In the genomic region with DNA sequence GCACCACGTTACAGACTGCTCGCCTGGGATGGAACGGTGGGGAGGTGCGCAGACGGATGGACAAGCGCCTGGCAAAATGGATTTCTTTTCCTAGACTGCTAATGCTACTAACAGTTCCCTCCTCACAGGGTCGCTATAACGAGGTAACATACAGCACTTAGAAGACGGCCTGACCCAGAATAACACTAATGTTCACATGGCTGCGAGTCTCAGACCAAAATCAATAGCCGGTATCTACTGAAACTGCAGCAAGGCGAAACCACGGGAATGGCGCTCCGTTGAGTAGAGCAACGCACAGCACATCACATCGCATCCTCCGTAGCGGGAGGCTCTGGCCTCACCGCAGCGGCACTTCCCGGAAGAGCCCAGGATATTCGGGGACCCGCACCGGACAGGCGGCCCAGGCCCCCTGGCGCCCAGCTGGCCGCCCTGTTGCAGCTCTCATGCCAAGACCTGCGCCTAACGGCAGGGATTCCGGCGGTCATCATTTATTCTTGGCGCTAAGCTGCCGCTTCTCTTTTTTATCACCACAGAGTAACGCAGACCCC, we compare ENCODE assay signal across 8 cellular contexts. TPM values are rescaled to one million over a fixed set of nuclear protein-coding genes. Genes with fewer than 3 reads are reported as not detected.
A peak's percentile ranks its signal among the peaks of the same experiment; 100 is the strongest.
DNase-seq lines count a peak whose midpoint lies in the region; ATAC-seq and TF ChIP-seq lines count a peak whose summit lies in the region.

No MANE protein-coding gene starts in this region.

- no peaks in the 10 kb centered on the region for H3K9me3 ChIP-seq in HCT116 (ENCODE audit: control insufficient read depth in 1 of 2, insufficient read depth in 1 of 2, low read depth in 1 of 2, low read length in 2 of 2)
- H3K9me3 ChIP-seq in MM.1S (replicated peaks; ENCODE audit: insufficient read depth, low read length), result no peaks in the 10 kb centered on the region
- H3K9me3 ChIP-seq in endodermal cell (ENCODE audit: control insufficient read depth, low read length), result no peaks in the 10 kb centered on the region
- no peaks in the 10 kb centered on the region for H3K9me3 ChIP-seq in tibial artery

- no peak overlapping the region for H2AFZ ChIP-seq in HCT116 (ENCODE audit: low read depth, low read length, poor library complexity, severe bottlenecking)
- peak overlapping the region; percentile 86 for H2AFZ ChIP-seq in MM.1S (ENCODE audit: low read length)

- H3K27ac Mint-ChIP-seq in endodermal cell, result no peak overlapping the region

- DNase-seq in NOMO-1 (lab: John Stamatoyannopoulos, UW; ENCODE audit: unreplicated experiment in 2 of 2) (peak; percentile 18 to 49), NOMO-1 treated with dmso at 0.1 percent for 144 hours (lab: John Stamatoyannopoulos, UW; ENCODE audit: unreplicated experiment) (no peak), HCT116 (ENCODE audit: low read depth, low spot score) (no peak), MM.1S (peak; percentile 12), endodermal cell (no peak), mucosa of gallbladder (ENCODE audit: low spot score) (peak; percentile 30), tibial artery (no peak)
- peak; percentile 22 for DNase-seq in activated CD4-positive, alpha-beta T cell treated with anti-CD3 and anti-CD28 coated beads, Interleukin-2, amount 50 U/mL, for 1 hour

- RAD21 ChIA-PET in HCT116 (lab: Charles Lee; ENCODE audit: low non-redundant PET in 1 of 2, low total read pairs in 2 of 2, uncharacterized antibody in 2 of 2, unreplicated experiment in 2 of 2), result no interaction called here

- no peak for TF ChIP-seq POLR2A in HCT116 (IDR thresholded peaks at IDR 0.05; ENCODE audit: borderline replicate concordance, extremely low read depth, insufficient read depth, insufficient read length)

- peaks cover 38% of the 10 kb centered on the region for H3K36me3 Mint-ChIP-seq in endodermal cell (ENCODE audit: low read depth)

- H3K27me3 ChIP-seq in HCT116 (ENCODE audit: insufficient read depth, low read length) (no peaks in the 10 kb centered on the region), MM.1S (replicated peaks; ENCODE audit: insufficient read depth, low read length) (no peaks in the 10 kb centered on the region), endodermal cell (ENCODE audit: control insufficient read depth, insufficient read depth, low read length, poor library complexity, severe bottlenecking) (no peaks in the 10 kb centered on the region), tibial artery (no peaks in the 10 kb centered on the region)

- no peak overlapping the region; the same call in 1 of the 2 replicates for H3K27ac ChIP-seq in HCT116 (ENCODE audit: low read depth, low read length)
- H3K27ac ChIP-seq in MM.1S (ENCODE audit: low read length), result no peak overlapping the region; the same call in 1 of the 2 replicates
- no peak overlapping the region for H3K27ac ChIP-seq in endodermal cell (ENCODE audit: low read depth, low read length)
- H3K27ac ChIP-seq in tibial artery, result peak overlapping the region; percentile 73 to 77

- no peak overlapping the region for H3K4me2 ChIP-seq in HCT116 (ENCODE audit: low read length)
- H3K4me2 ChIP-seq in MM.1S (ENCODE audit: low read depth, low read length), result peak overlapping the region; percentile 95

- H3K4me1 ChIP-seq in HCT116 (ENCODE audit: control insufficient read depth in 1 of 2, insufficient read depth in 2 of 2, low read length in 2 of 2), result peaks cover 0 to 8% of the 10 kb centered on the region in 2 experiments; a peak in 1 of 4 replicates
- peaks cover 12% of the 10 kb centered on the region for H3K4me1 ChIP-seq in MM.1S (ENCODE audit: low read length)
- no peaks in the 10 kb centered on the region for H3K4me1 ChIP-seq in endodermal cell (ENCODE audit: control insufficient read depth, insufficient read depth, low read length)
- H3K4me1 ChIP-seq in tibial artery, result peaks cover 0 to 17% (median 6%) of the 10 kb centered on the region in 4 donors

- TF ChIP-seq RAD21 in HCT116 (IDR thresholded peaks at IDR 0.05; ENCODE audit: low read depth), result no peak

- H3K9me3 Mint-ChIP-seq in endodermal cell, result peaks cover 12% of the 10 kb centered on the region

- H3K9ac ChIP-seq in HCT116 (ENCODE audit: low read length) (no peak overlapping the region), MM.1S (ENCODE audit: low read length) (peak overlapping the region; percentile 31; the same call in 1 of the 2 replicates), endodermal cell (ENCODE audit: extremely low read depth, low read length, poor library complexity, severe bottlenecking) (no peak overlapping the region)

- 83 to 91% methylated on average over 29 to 35 of the region's 35 CpGs for WGBS in endodermal cell (ENCODE audit: insufficient coverage in 1 of 2, insufficient read length in 1 of 2), 2 experiments

- peak overlapping the region; percentile 58 for H3K4me3 Mint-ChIP-seq in endodermal cell

- no peaks in the 10 kb centered on the region for H4K20me1 ChIP-seq in HCT116 (ENCODE audit: insufficient read depth)
- no peaks in the 10 kb centered on the region for H4K20me1 ChIP-seq in MM.1S (ENCODE audit: insufficient read depth, low read length)

- CTCF ChIA-PET in HCT116 (lab: Charles Lee), result no interaction called here

- H3K9me2 ChIP-seq in HCT116 (ENCODE audit: insufficient read depth) (no peaks in the 10 kb centered on the region), MM.1S (replicated peaks; ENCODE audit: insufficient read depth, low read length) (no peaks in the 10 kb centered on the region)

- no peaks in the 10 kb centered on the region for H3K4me1 Mint-ChIP-seq in endodermal cell

- H3K79me2 ChIP-seq in HCT116 (ENCODE audit: insufficient read depth, low read length) (no peaks in the 10 kb centered on the region; the same call in 1 of the 2 replicates), MM.1S (ENCODE audit: low read length) (no peaks in the 10 kb centered on the region)

- BruUV-seq in HCT116 (replicated peaks; lab: Mats Ljungman, UMichigan), result no TSS peak

- POLR2A ChIA-PET in HCT116 (lab: Charles Lee), result no interaction called here

- no peak overlapping the region for H3K4me3 ChIP-seq in HCT116 (replicated peaks in 1 of 2; ENCODE audit: low read depth in 1 of 2, low read length in 2 of 2)
- H3K4me3 ChIP-seq in MM.1S (ENCODE audit: low read length), result peak overlapping the region; percentile 67
- no peak overlapping the region for H3K4me3 ChIP-seq in endodermal cell (ENCODE audit: low read length)
- H3K4me3 ChIP-seq in tibial artery, result peak overlapping the region; percentile 59 to 78

- peaks cover 8% of the 10 kb centered on the region; the same call in 1 of the 2 replicates for H3F3A ChIP-seq in MM.1S (ENCODE audit: insufficient read depth, low read length)

- TF ChIP-seq CTCF in HCT116 (IDR thresholded peaks at IDR 0.05 in 2 of 3, conservative IDR thresholded peaks at IDR 0.05 in 1 of 3; ENCODE audit: borderline replicate concordance in 1 of 3, insufficient read depth in 1 of 3, low read depth in 2 of 3, low read length in 2 of 3) (no peak), MM.1S (IDR thresholded peaks at IDR 0.05; ENCODE audit: low read length) (no peak; the same call in none of the 2 replicates), endodermal cell (conservative IDR thresholded peaks at IDR 0.05) (no peak), tibial artery (IDR thresholded peaks at IDR 0.05) (no peak)

- ATAC-seq in HCT116, result peak; percentile 10; the same call in 1 of the 2 replicates

- intact Hi-C loops in HCT116 (cut with micrococcal nuclease) (no loop called here), tibial artery (cut with DNase I; ENCODE audit: low total_unique reads) (no loop called here)

- H3K36me3 ChIP-seq in HCT116 (ENCODE audit: control insufficient read depth in 1 of 2, insufficient read depth in 2 of 2, low read length in 2 of 2) (peaks cover 10 to 17% of the 10 kb centered on the region in 2 experiments; a peak in 3 of 4 replicates), MM.1S (replicated peaks; ENCODE audit: insufficient read depth, low read length) (no peaks in the 10 kb centered on the region), endodermal cell (ENCODE audit: control insufficient read depth, insufficient read depth, low read length) (peaks cover 54% of the 10 kb centered on the region), tibial artery (peaks cover 20 to 22% (median 20%) of the 10 kb centered on the region in 3 donors)

- peaks cover 25% of the 10 kb centered on the region for H3K27me3 Mint-ChIP-seq in endodermal cell (ENCODE audit: insufficient read depth)

TF ChIP-seq in HCT116, 20 proteins besides CTCF, POLR2A, EP300 and RAD21 (continues in another document):
- TF ChIP-seq, protein P1, sequence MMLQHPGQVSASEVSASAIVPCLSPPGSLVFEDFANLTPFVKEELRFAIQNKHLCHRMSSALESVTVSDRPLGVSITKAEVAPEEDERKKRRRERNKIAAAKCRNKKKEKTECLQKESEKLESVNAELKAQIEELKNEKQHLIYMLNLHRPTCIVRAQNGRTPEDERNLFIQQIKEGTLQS (IDR thresholded peaks at IDR 0.05), result no peak
- no peak for TF ChIP-seq EZH2 (IDR thresholded peaks at IDR 0.05)
- TF ChIP-seq, protein P2, sequence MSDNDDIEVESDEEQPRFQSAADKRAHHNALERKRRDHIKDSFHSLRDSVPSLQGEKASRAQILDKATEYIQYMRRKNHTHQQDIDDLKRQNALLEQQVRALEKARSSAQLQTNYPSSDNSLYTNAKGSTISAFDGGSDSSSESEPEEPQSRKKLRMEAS (IDR thresholded peaks at IDR 0.05), result no peak
- no peak for TF ChIP-seq EGR1 (IDR thresholded peaks at IDR 0.05; ENCODE audit: low read depth)
- TF ChIP-seq TCF7L2 (IDR thresholded peaks at IDR 0.05; ENCODE audit: borderline replicate concordance, extremely low read depth, insufficient read depth, insufficient read length), result no peak
- no peak for TF ChIP-seq EZH2phosphoT487 (IDR thresholded peaks at IDR 0.05; ENCODE audit: borderline replicate concordance)
- no peak for TF ChIP-seq ZNF274 (IDR thresholded peaks at IDR 0.05; ENCODE audit: low read depth, low read length)
- no peak for TF ChIP-seq SIN3A (IDR thresholded peaks at IDR 0.05; ENCODE audit: low read depth)
- TF ChIP-seq SRF (IDR thresholded peaks at IDR 0.05; ENCODE audit: low read depth), result no peak
- no peak for TF ChIP-seq ZFX (IDR thresholded peaks at IDR 0.05)
- TF ChIP-seq POLR2AphosphoS5 (IDR thresholded peaks at IDR 0.05; ENCODE audit: low read depth, low read length), result no peak

RNA-seq across cellular contexts. Expression of a gene that starts 46.6 kb away (rescaled TPM):
- 42.1 TPM for total RNA-seq in HCT116 (2021; ENCODE audit: unreplicated experiment)
- polyA plus RNA-seq in HCT116 (2012), result 22.3 and 26.5 TPM in 2 replicates
- total RNA-seq in endodermal cell, result 10 to 100 TPM; 37.1 to 61.0 TPM
- 36.9 TPM for polyA plus RNA-seq in endodermal cell (2013, experiment 1 of 2)
- 35.9 TPM for polyA plus RNA-seq in endodermal cell (2013, experiment 2 of 2)
- 48.2 TPM for total RNA-seq in mucosa of gallbladder

Comparison
In these comparisons a context has a peak if more than half of its experiments do, and no peak if none do; other contexts are left out.
1. DNase-seq: peak in NOMO-1 (2 of 2), MM.1S (single experiment), activated CD4-positive, alpha-beta T cell treated with anti-CD3 and anti-CD28 coated beads, Interleukin-2, amount 50 U/mL, for 1 hour (single experiment) and mucosa of gallbladder (single experiment); none in NOMO-1 treated with dmso at 0.1 percent for 144 hours (single experiment), HCT116 (single experiment), endodermal cell (single experiment) and tibial artery (0 of 2).
2. H3K27ac ChIP-seq: peak in tibial artery (2 of 2); none in HCT116 (single experiment), MM.1S (single experiment) and endodermal cell (single experiment).
3. H3K4me3 ChIP-seq: peak in MM.1S (single experiment) and tibial artery (2 of 2); none in HCT116 (0 of 2) and endodermal cell (single experiment).